In genomic region chr10:106082865-106083264, GRCh38 we compare ENCODE assay signal across 18 cellular contexts.
"Had no signal": no experiment of that assay in that cellular context is flagged by ENCODE, and none has a peak within 500 bp of the region (broad histone marks: within the 10 kb centered on the region; RNA-seq: fewer than 3 reads in every experiment).

No MANE protein-coding gene starts in this region.

- H3K36me3 ChIP-seq: vagina had no signal

- H3K36me3 Mint-ChIP-seq: activated naive CD8-positive, alpha-beta T cell; brain; naive B cell had no signal

- H3K4me1 Mint-ChIP-seq: brain; central memory CD8-positive, alpha-beta T cell; naive B cell; neural crest cell; stimulated activated naive CD8-positive, alpha-beta T cell treated with anti-CD3 and anti-CD28 coated beads, Interleukin-15, amount 100 ng/mL, for 72 hours had no signal

- H3K4me3 Mint-ChIP-seq: activated naive CD8-positive, alpha-beta T cell; activated T-helper 1 cell treated with anti-CD3 and anti-CD28 coated beads, Interleukin-12 subunit alpha, Interleukin-12 subunit beta, Interleukin-2, Interleukin-4 antibody, amounts not matched to agents 30 ng/mL and 10 ng/mL and 1 ng/mL, durations not matched to agents 14 hours and 24 hours and 36 hours; brain; central memory CD8-positive, alpha-beta T cell; naive B cell; neural crest cell; stimulated activated naive CD8-positive, alpha-beta T cell treated with anti-CD3 and anti-CD28 coated beads, Interleukin-15, amount 100 ng/mL, for 72 hours had no signal

- H3K27ac Mint-ChIP-seq: activated naive CD8-positive, alpha-beta T cell; activated T-helper 1 cell treated with anti-CD3 and anti-CD28 coated beads, Interleukin-12 subunit alpha, Interleukin-12 subunit beta, Interleukin-2, Interleukin-4 antibody, amounts not matched to agents 30 ng/mL and 10 ng/mL and 1 ng/mL, durations not matched to agents 14 hours and 24 hours and 36 hours; brain; naive B cell; stimulated activated naive CD8-positive, alpha-beta T cell treated with anti-CD3 and anti-CD28 coated beads, Interleukin-15, amount 100 ng/mL, for 72 hours had no signal

- H3K4me1 ChIP-seq: vagina had no signal

- H3K27ac ChIP-seq: coronary artery, skin epidermis, vagina had no signal

- H3K9me3 Mint-ChIP-seq: neural crest cell had no signal

- H3K27me3 Mint-ChIP-seq: activated naive CD8-positive, alpha-beta T cell; brain; central memory CD8-positive, alpha-beta T cell; naive B cell; stimulated activated naive CD8-positive, alpha-beta T cell treated with anti-CD3 and anti-CD28 coated beads, Interleukin-15, amount 100 ng/mL, for 72 hours had no signal

- DNase-seq: activated CD4-positive, alpha-beta T cell treated with anti-CD3 and anti-CD28 coated beads, Interleukin-2, amount 50 U/mL, for 4 hours; activated gamma-delta T cell treated with Interleukin-2 at 50 U/mL for 16 hours; activated T-cell treated with anti-CD3 and anti-CD28 coated beads for 4 hours; foreskin melanocyte; glutamatergic neuron; hippocampal formation; kidney; naive B cell; stimulated activated naive CD8-positive, alpha-beta T cell treated with anti-CD3 and anti-CD28 coated beads, Interleukin-15, amount 100 ng/mL, for 72 hours; trophoblast cell had no signal

- H3K4me3 ChIP-seq: coronary artery, skin epidermis, vagina had no signal

- H3K27me3 ChIP-seq: vagina had no signal
